In the genomic region with DNA sequence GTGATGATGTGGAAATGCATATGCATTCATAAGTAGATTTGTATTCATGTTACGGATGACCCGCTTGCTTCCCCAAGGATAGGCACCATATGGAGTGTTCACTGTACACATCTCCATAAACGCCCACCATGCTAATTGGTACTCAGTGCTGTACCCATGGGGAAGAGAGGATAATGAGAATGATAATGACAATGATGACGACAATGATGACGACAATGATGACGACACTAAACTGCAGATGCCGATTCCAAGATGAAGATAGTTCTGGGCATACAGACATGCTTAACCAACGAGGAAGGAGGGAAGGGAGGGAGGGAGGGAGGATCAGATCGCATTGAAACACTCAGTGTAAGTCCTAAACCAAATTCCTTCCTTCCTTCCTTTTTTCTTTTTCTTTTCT, we compare ENCODE assay signal across 24 cellular contexts. TPM values are rescaled to one million over a fixed set of nuclear protein-coding genes. Genes with fewer than 3 reads are reported as not detected.
DNase-seq lines count a peak whose midpoint lies in the region; ATAC-seq, FAIRE-seq and TF ChIP-seq lines count a peak whose summit lies in the region.
"Had no signal": no experiment of that assay in that cellular context is flagged by ENCODE, and none has a peak within 500 bp of the region (broad histone marks: within the 10 kb centered on the region; RNA-seq: fewer than 3 reads in every experiment).

No MANE protein-coding gene starts in this region.

- no peaks in the 10 kb centered on the region for H4K20me1 ChIP-seq in HepG2 (ENCODE audit: insufficient read depth, low read length)

- CTCF ChIA-PET in HepG2 (lab: Yijun Ruan, JAX; ENCODE audit: low intra/inter-chr PET ratio, low total read pairs): no interaction called here

- H3K27me3 ChIP-seq in HepG2 (ENCODE audit: control insufficient read depth in 1 of 2, insufficient read depth in 2 of 2, low read length in 2 of 2) (0 out of 5 replicates have a peak, but pooled peaks cover 0 to under 1% of the 10 kb centered on the region in 2 experiments), right lobe of liver (no peaks in the 10 kb centered on the region), tibial artery (no peaks in the 10 kb centered on the region)

- no peak overlapping the region for H3K27ac ChIP-seq in HepG2 (ENCODE audit: extremely low read length, insufficient read depth, low read length)
- H3K27ac ChIP-seq in right lobe of liver: no peak overlapping the region
- H3K27ac ChIP-seq in coronary artery: no peak overlapping the region
- peak overlapping the region; percentile 99 for H3K27ac ChIP-seq in tibial artery
- H3K27ac ChIP-seq: 22Rv1, BLaER1, C4-2B, GM23248 had no signal

- no peak overlapping the region for H3K9ac ChIP-seq in HepG2 (ENCODE audit: insufficient read depth, low read depth, low read length)
- H3K9ac ChIP-seq: BLaER1, GM23248 had no signal

- H3K4me3 ChIP-seq in HepG2 (replicated peaks in 1 of 3; ENCODE audit: insufficient read depth in 1 of 3, low read depth in 2 of 3, low read length in 3 of 3): no peak overlapping the region
- H3K4me3 ChIP-seq in right lobe of liver: no peak overlapping the region
- no peak overlapping the region for H3K4me3 ChIP-seq in coronary artery
- H3K4me3 ChIP-seq in tibial artery: no peak overlapping the region
- H3K4me3 ChIP-seq: BLaER1, GM12878, GM23248 had no signal

- TF ChIP-seq EP300 in HepG2 (IDR thresholded peaks at IDR 0.05; ENCODE audit: low read depth in 2 of 2, low read length in 2 of 2) (no peak), HepG2 (CRISPR knock-in tag; IDR thresholded peaks at IDR 0.05; ENCODE audit: borderline replicate concordance) (no peak)

- H3K79me2 ChIP-seq in HepG2 (ENCODE audit: insufficient read depth, low read length): no peaks in the 10 kb centered on the region

- FAIRE-seq in HepG2 (lab: Jason Lieb, UNC): no peak
- FAIRE-seq: A204.1, D721Med, GM12878 had no signal

- POLR2A ChIA-PET in HepG2 (lab: Yijun Ruan, JAX): no interaction called here

- 62% methylated on average over 9 of the region's 9 CpGs for WGBS in HepG2 (ENCODE audit: low lambda C conversion rate)
- WGBS in right lobe of liver (ENCODE audit: insufficient coverage, low coverage, low lambda C conversion rate, missing lambda C conversion rate): 79% methylated on average over 9 of the region's 9 CpGs

- intact Hi-C loops in HepG2 (cut with micrococcal nuclease; ENCODE audit: unreplicated experiment): loop anchor here (5.0 kb wide), 1 partner anchor 123 kb away; no protein-coding TSS in a partner anchor
- intact Hi-C loops in right lobe of liver (cut with DNase I): no loop called here
- intact Hi-C loops in tibial artery (cut with DNase I; ENCODE audit: low total_unique reads): no loop called here

- ATAC-seq in HepG2 (no peak), right lobe of liver (no peak), GM21723 (IDR thresholded peaks at IDR 0.05; ENCODE audit: unreplicated experiment) (no peak)
- ATAC-seq: GM12878, HCT116 had no signal

- H3K9me3 ChIP-seq in HepG2 (ENCODE audit: low read length) (no peaks in the 10 kb centered on the region), right lobe of liver (no peaks in the 10 kb centered on the region), tibial artery (no peaks in the 10 kb centered on the region)
- H3K9me3 ChIP-seq: BLaER1 had no signal

- H3K36me3 ChIP-seq in HepG2 (replicated peaks in 1 of 2; ENCODE audit: control insufficient read depth in 1 of 2, insufficient read depth in 2 of 2, low read length in 2 of 2) (no peaks in the 10 kb centered on the region), right lobe of liver (no peaks in the 10 kb centered on the region), tibial artery (no peaks in the 10 kb centered on the region)
- H3K36me3 ChIP-seq: BLaER1 had no signal

- TF ChIP-seq CTCF in HepG2 (CRISPR knock-in tag; IDR thresholded peaks at IDR 0.05) (no peak), right lobe of liver (IDR thresholded peaks at IDR 0.05) (no peak), coronary artery (IDR thresholded peaks at IDR 0.05) (no peak), tibial artery (IDR thresholded peaks at IDR 0.05) (no peak)

- H3K4me2 ChIP-seq in HepG2 (ENCODE audit: low read depth, low read length): no peak overlapping the region
- H3K4me2 ChIP-seq: BLaER1 had no signal

- no peak for TF ChIP-seq POLR2A in HepG2 (IDR thresholded peaks at IDR 0.05; ENCODE audit: insufficient read depth in 1 of 2, low read depth in 2 of 2, low read length in 2 of 2)
- TF ChIP-seq POLR2A in right lobe of liver (IDR thresholded peaks at IDR 0.05): no peak

- BruUV-seq in HepG2 (replicated peaks; lab: Mats Ljungman, UMichigan): no TSS peak

- TF ChIP-seq RAD21 in HepG2 (CRISPR knock-in tag; IDR thresholded peaks at IDR 0.05): no peak

- peaks cover 25% of the 10 kb centered on the region for H3K4me1 ChIP-seq in HepG2 (ENCODE audit: insufficient read depth, low read length)
- H3K4me1 ChIP-seq in right lobe of liver: peaks cover 0 to 6% (median 0%) of the 10 kb centered on the region in 4 donors
- H3K4me1 ChIP-seq in tibial artery: peaks cover 0 to 72% (median 29%) of the 10 kb centered on the region in 4 donors

- H2AFZ ChIP-seq in HepG2 (ENCODE audit: low read length): no peak overlapping the region
- H2AFZ ChIP-seq: GM23248 had no signal

- peak; percentile 7 for DNase-seq in NCI-H1436 (lab: John Stamatoyannopoulos, UW)
- DNase-seq in NCI-H1436 treated with DMSO at 0.1 percent for 48 hours (lab: John Stamatoyannopoulos, UW): no peak
- no peak for DNase-seq in HepG2 (ENCODE audit: low spot score)
- no peak for DNase-seq in right lobe of liver
- DNase-seq in coronary artery (ENCODE audit: low spot score): peak; percentile 40
- DNase-seq in tibial artery: no peak
- DNase-seq in kidney glomerular epithelial cell (lab: John Stamatoyannopoulos, UW): no peak
- DNase-seq: CD4-positive, CD25-positive, alpha-beta regulatory T cell; CD8-positive, alpha-beta memory T cell; DMS 273 treated with DMSO at 0.1 percent for 48 hours; DMS79; EL; GDM1; GM23248; H9; HFFc6 had no signal

- in situ Hi-C loops in HepG2 (cut with HindIII; ENCODE audit: extremely low pct_ligation_motif_present, low pct_unique_long_range_greater_than_20kb): no loop called here

TF ChIP-seq in HepG2, 621 proteins besides CTCF, POLR2A, EP300 and RAD21 (continues in another document):
- TF ChIP-seq, protein P1, sequence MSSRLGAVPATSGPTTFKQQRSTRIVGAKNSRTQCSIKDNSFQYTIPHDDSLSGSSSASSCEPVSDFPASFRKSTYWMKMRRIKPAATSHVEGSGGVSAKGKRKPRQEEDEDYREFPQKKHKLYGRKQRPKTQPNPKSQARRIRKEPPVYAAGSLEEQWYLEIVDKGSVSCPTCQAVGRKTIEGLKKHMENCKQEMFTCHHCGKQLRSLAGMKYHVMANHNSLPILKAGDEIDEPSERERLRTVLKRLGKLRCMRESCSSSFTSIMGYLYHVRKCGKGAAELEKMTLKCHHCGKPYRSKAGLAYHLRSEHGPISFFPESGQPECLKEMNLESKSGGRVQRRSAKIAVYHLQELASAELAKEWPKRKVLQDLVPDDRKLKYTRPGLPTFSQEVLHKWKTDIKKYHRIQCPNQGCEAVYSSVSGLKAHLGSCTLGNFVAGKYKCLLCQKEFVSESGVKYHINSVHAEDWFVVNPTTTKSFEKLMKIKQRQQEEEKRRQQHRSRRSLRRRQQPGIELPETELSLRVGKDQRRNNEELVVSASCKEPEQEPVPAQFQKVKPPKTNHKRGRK (CRISPR knock-in tag; IDR thresholded peaks at IDR 0.05): no peak
- TF ChIP-seq ZNF282 (IDR thresholded peaks at IDR 0.05; ENCODE audit: partially characterized antibody): peak; percentile 24
- TF ChIP-seq, protein P2, sequence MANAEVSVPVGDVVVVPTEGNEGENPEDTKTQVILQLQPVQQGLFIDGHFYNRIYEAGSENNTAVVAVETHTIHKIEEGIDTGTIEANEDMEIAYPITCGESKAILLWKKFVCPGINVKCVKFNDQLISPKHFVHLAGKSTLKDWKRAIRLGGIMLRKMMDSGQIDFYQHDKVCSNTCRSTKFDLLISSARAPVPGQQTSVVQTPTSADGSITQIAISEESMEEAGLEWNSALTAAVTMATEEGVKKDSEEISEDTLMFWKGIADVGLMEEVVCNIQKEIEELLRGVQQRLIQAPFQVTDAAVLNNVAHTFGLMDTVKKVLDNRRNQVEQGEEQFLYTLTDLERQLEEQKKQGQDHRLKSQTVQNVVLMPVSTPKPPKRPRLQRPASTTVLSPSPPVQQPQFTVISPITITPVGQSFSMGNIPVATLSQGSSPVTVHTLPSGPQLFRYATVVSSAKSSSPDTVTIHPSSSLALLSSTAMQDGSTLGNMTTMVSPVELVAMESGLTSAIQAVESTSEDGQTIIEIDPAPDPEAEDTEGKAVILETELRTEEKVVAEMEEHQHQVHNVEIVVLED (CRISPR knock-in tag; IDR thresholded peaks at IDR 0.05; ENCODE audit: borderline replicate concordance): no peak
- TF ChIP-seq MIER3 (CRISPR knock-in tag; IDR thresholded peaks at IDR 0.05; ENCODE audit: borderline replicate concordance): no peak
- no peak for TF ChIP-seq FOXJ3 (CRISPR knock-in tag; IDR thresholded peaks at IDR 0.05; ENCODE audit: borderline replicate concordance)
- no peak for TF ChIP-seq ZNF562 (CRISPR knock-in tag; IDR thresholded peaks at IDR 0.05; ENCODE audit: borderline replicate concordance)

RNA-seq across cellular contexts. Expression of a gene that starts 26.5 kb away (rescaled TPM):
- total RNA-seq in HepG2 (2016; rRNA removed; fragmentation: Illumina TruSeq; extraction: Trizol) (6.0 and 12.3 TPM in 2 replicates), right lobe of liver (1 to 10 TPM; 7.1 to 9.4 (median 7.7) TPM)
- total RNA-seq in HepG2 (2016; cell fraction: cytosol; rRNA removed; fragmentation: Illumina TruSeq; extraction: Trizol; ENCODE audit: low read depth): 1.8 and 1.9 TPM in 2 replicates
- 5.6 and 10.6 TPM in 2 replicates for total RNA-seq in HepG2 (2016; cell fraction: insoluble cytoplasmic fraction; rRNA removed; fragmentation: Illumina TruSeq; extraction: Trizol)
- total RNA-seq in HepG2 (2016; cell fraction: membrane; rRNA removed; fragmentation: Illumina TruSeq; extraction: Trizol): 5.0 and 5.6 TPM in 2 replicates
- total RNA-seq in HepG2 (2016; cell fraction: nucleus; rRNA removed; fragmentation: Illumina TruSeq; extraction: Trizol): 15.3 and 19.7 TPM in 2 replicates
- polyA plus RNA-seq in HepG2 (2011; rRNA removed): 5.0 and 5.3 TPM in 2 replicates
- polyA plus RNA-seq in HepG2 (2011; cell fraction: cytosol; rRNA removed): 3.5 and 4.2 TPM in 2 replicates
- 10.2 and 11.2 TPM in 2 replicates for polyA plus RNA-seq in HepG2 (2011; cell fraction: nucleus; rRNA removed)
- 12.6 and 14.4 TPM in 2 replicates for polyA plus RNA-seq in HepG2 (2012)
- polyA plus RNA-seq in HepG2 (2016; cell fraction: cytosol; fragmentation: Illumina TruSeq; extraction: Trizol; ENCODE audit: low read depth): 0.31 and 0.36 TPM in 2 replicates
- 8.6 and 11.4 TPM in 2 replicates for polyA plus RNA-seq in HepG2 (2016; cell fraction: insoluble cytoplasmic fraction; fragmentation: Illumina TruSeq; extraction: Trizol; ENCODE audit: low read depth)
- polyA plus RNA-seq in HepG2 (2016; cell fraction: membrane; fragmentation: Illumina TruSeq; extraction: Trizol; ENCODE audit: low read depth): 1.0 and 1.4 TPM in 2 replicates
- 16.2 and 17.6 TPM in 2 replicates for polyA plus RNA-seq in HepG2 (2016; cell fraction: nucleus; fragmentation: Illumina TruSeq; extraction: Trizol; ENCODE audit: insufficient read depth, low read depth)
- 12.7 and 18.2 TPM in 2 replicates for polyA minus RNA-seq in HepG2 (2011; rRNA and poly(A)+ RNA removed; ENCODE audit: low replicate concordance)
- 16.9 and 20.7 TPM in 2 replicates for polyA minus RNA-seq in HepG2 (2011; cell fraction: cytosol; rRNA and poly(A)+ RNA removed)
- polyA minus RNA-seq in HepG2 (2011; cell fraction: nucleus; rRNA and poly(A)+ RNA removed): 23.9 and 27.2 TPM in 2 replicates

Comparison
In these comparisons a context has a peak if more than half of its experiments do, and no peak if none do; other contexts are left out.
1. DNase-seq: peak in NCI-H1436 (single experiment) and coronary artery (single experiment); none in NCI-H1436 treated with DMSO at 0.1 percent for 48 hours (single experiment), HepG2 (single experiment), right lobe of liver (0 of 3), tibial artery (0 of 2) and kidney glomerular epithelial cell (single experiment).
2. H3K27ac ChIP-seq: peak in tibial artery (2 of 2); none in HepG2 (single experiment), right lobe of liver (0 of 3) and coronary artery (0 of 2).